8 cellular contexts compared by ENCODE assay signal in genomic region chr10:30436200-30436599, GRCh38. TPM values are rescaled to one million over a fixed set of nuclear protein-coding genes. Genes with fewer than 3 reads are reported as not detected.
A peak's percentile ranks its signal among the peaks of the same experiment; 100 is the strongest.
DNase-seq lines count a peak whose midpoint lies in the region; ATAC-seq and TF ChIP-seq lines count a peak whose summit lies in the region.

No MANE protein-coding gene starts in this region.

- H3K4me3 ChIP-seq in breast epithelium (peak overlapping the region; percentile 75 to 93 (median 90)), lower lobe of right lung (peak overlapping the region; percentile 76), aorta (ENCODE audit: low read length in 2 of 2) (peak overlapping the region; percentile 92)

- no peaks in the 10 kb centered on the region for H3K27me3 ChIP-seq in breast epithelium
- H3K27me3 ChIP-seq in lower lobe of right lung (ENCODE audit: low read depth): no peaks in the 10 kb centered on the region
- no peaks in the 10 kb centered on the region for H3K27me3 ChIP-seq in aorta (ENCODE audit: control insufficient read depth in 1 of 2, insufficient read depth in 2 of 2, low read length in 1 of 2)

- peak; percentile 46 for DNase-seq in NAMALWA (ENCODE audit: low spot score)
- no peak for DNase-seq in breast epithelium (ENCODE audit: low spot score in 2 of 2)
- DNase-seq in lower lobe of right lung: no peak
- DNase-seq in aorta: peak in 1 of 2 donors; percentile 71
- DNase-seq in NCI-H187 treated with DMSO at 0.1 percent for 48 hours (lab: John Stamatoyannopoulos, UW): no peak

- peak overlapping the region; percentile 98 to 100 for H3K27ac ChIP-seq in breast epithelium
- H3K27ac ChIP-seq in lower lobe of right lung: peak overlapping the region; percentile 99
- H3K27ac ChIP-seq in aorta (ENCODE audit: low read depth in 1 of 2, low read length in 2 of 2): peak overlapping the region in 1 of 2 donors; percentile 72

- TF ChIP-seq POLR2A in breast epithelium (IDR thresholded peaks at IDR 0.05): no peak

- H3K9ac ChIP-seq in ES-I3 (ENCODE audit: low read depth, low read length): peak overlapping the region; percentile 25; the same call in 1 of the 2 replicates

- H3K4me1 ChIP-seq in ES-I3 (ENCODE audit: insufficient read depth, low read length) (peaks cover 22% of the 10 kb centered on the region), breast epithelium (peaks cover 0 to 10% of the 10 kb centered on the region in 2 donors), lower lobe of right lung (peaks cover 64% of the 10 kb centered on the region), aorta (ENCODE audit: control insufficient read depth in 1 of 2, insufficient read depth in 2 of 2, low read length in 2 of 2) (peaks cover 0 to 2% of the 10 kb centered on the region in 2 donors)

- no peak for TF ChIP-seq CTCF in breast epithelium (IDR thresholded peaks at IDR 0.05)
- TF ChIP-seq CTCF in lower lobe of right lung (IDR thresholded peaks at IDR 0.05): no peak

- ATAC-seq in lower lobe of right lung: no peak
- ATAC-seq in aorta (ENCODE audit: low FRiP score): no peak
- no peak for ATAC-seq in GM21367 (IDR thresholded peaks at IDR 0.05; ENCODE audit: unreplicated experiment)
- ATAC-seq in HG02763 (IDR thresholded peaks at IDR 0.05; ENCODE audit: unreplicated experiment): no peak

- H3K9me3 ChIP-seq in ES-I3 (ENCODE audit: control insufficient read depth, insufficient read depth, low read length): no peaks in the 10 kb centered on the region
- no peaks in the 10 kb centered on the region for H3K9me3 ChIP-seq in breast epithelium
- H3K9me3 ChIP-seq in lower lobe of right lung: no peaks in the 10 kb centered on the region
- H3K9me3 ChIP-seq in aorta (ENCODE audit: control insufficient read depth, low read length): no peaks in the 10 kb centered on the region

- no peaks in the 10 kb centered on the region for H3K36me3 ChIP-seq in ES-I3 (ENCODE audit: insufficient read depth, low read length)
- H3K36me3 ChIP-seq in breast epithelium: no peaks in the 10 kb centered on the region
- peaks cover 38% of the 10 kb centered on the region for H3K36me3 ChIP-seq in lower lobe of right lung
- H3K36me3 ChIP-seq in aorta (ENCODE audit: control insufficient read depth in 1 of 2, insufficient read depth in 2 of 2, low read length in 1 of 2): peaks cover 3 to 5% of the 10 kb centered on the region in 2 donors

- intact Hi-C loops in breast epithelium (cut with DNase I; ENCODE audit: low total_unique reads): no loop called here
- intact Hi-C loops in lower lobe of right lung (cut with DNase I): no loop called here
- intact Hi-C loops in aorta (cut with DNase I): no loop called here

- 1 to 2% methylated on average over 6 of the region's 6 CpGs for WGBS in aorta, 2 donors

RNA-seq across cellular contexts. Expression of gene MAP3K8, which starts 2.2 kb away (rescaled TPM):
- total RNA-seq in breast epithelium: 10 to 100 TPM; 34.4 to 45.9 (median 40.2) TPM
- 34.0 TPM for total RNA-seq in lower lobe of right lung
- 10 to 100 TPM; 80.3 to 85.4 TPM for total RNA-seq in aorta
- polyA plus RNA-seq in aorta: 10 to 100 TPM; 17.0 to 57.9 TPM
